ENCODE assay signal across 9 cellular contexts in genomic region chr22:50250249-50250554, GRCh38. TPM values are rescaled to one million over a fixed set of nuclear protein-coding genes. Genes with fewer than 3 reads are reported as not detected.
A peak's percentile ranks its signal among the peaks of the same experiment; 100 is the strongest.
DNase-seq lines count a peak whose midpoint lies in the region; ATAC-seq and TF ChIP-seq lines count a peak whose summit lies in the region.
"Had no signal": no experiment of that assay in that cellular context is flagged by ENCODE, and none has a peak within 500 bp of the region (broad histone marks: within the 10 kb centered on the region; RNA-seq: fewer than 3 reads in every experiment).

No MANE protein-coding gene starts in this region.

- H3K4me2 ChIP-seq in OCI-LY7 (ENCODE audit: low read length) (peak overlapping the region; percentile 94), parathyroid adenoma (ENCODE audit: low read length) (peak overlapping the region; percentile 80)

- peaks cover 65% of the 10 kb centered on the region for H3K36me3 Mint-ChIP-seq in Calu3 (ENCODE audit: insufficient read depth, unreplicated experiment)

- intact Hi-C loops in Calu3 (cut with micrococcal nuclease; ENCODE audit: unreplicated experiment): no loop called here
- intact Hi-C loops in OCI-LY7 (cut with micrococcal nuclease; ENCODE audit: unreplicated experiment): loop anchor here (5.0 kb wide), 3 partner anchors 92 to 372 kb away; partner anchors contain the start of genes CHKB and PPP6R2

- BruUV-seq in Calu3 (replicated peaks; lab: Mats Ljungman, UMichigan): TSS peak; percentile 29
- no TSS peak for BruUV-seq in OCI-LY7 (replicated peaks; lab: Mats Ljungman, UMichigan)

- DNase-seq in Calu3 (no peak), OCI-LY7 (ENCODE audit: low spot score) (no peak), epithelial cell of esophagus (ENCODE audit: low read depth) (no peak), SW 1271 (lab: John Stamatoyannopoulos, UW) (no peak)
- DNase-seq: NCI-H226 had no signal

- H3K9ac ChIP-seq in parathyroid adenoma: no peak overlapping the region

- H3K4me1 ChIP-seq in OCI-LY7 (ENCODE audit: insufficient read depth, low read length, poor library complexity, severe bottlenecking) (peaks cover 53% of the 10 kb centered on the region), parathyroid adenoma (peaks cover 4% of the 10 kb centered on the region)

- H3K36me3 ChIP-seq in OCI-LY7 (ENCODE audit: insufficient read depth, low read length): peaks cover 31% of the 10 kb centered on the region
- H3K36me3 ChIP-seq in parathyroid adenoma (ENCODE audit: control insufficient read depth, insufficient read depth, low read length): no peaks in the 10 kb centered on the region

- ATAC-seq in GM18861 (IDR thresholded peaks at IDR 0.05; ENCODE audit: unreplicated experiment) (no peak), GM21723 (IDR thresholded peaks at IDR 0.05; ENCODE audit: unreplicated experiment) (no peak), HG02970 (IDR thresholded peaks at IDR 0.05; ENCODE audit: low FRiP score, unreplicated experiment) (no peak)

- peaks cover 13% of the 10 kb centered on the region; the same call in 1 of the 2 replicates for H3K79me2 ChIP-seq in OCI-LY7 (ENCODE audit: insufficient read depth, low read depth, low read length)
- no peaks in the 10 kb centered on the region for H3K79me2 ChIP-seq in parathyroid adenoma

- TF ChIP-seq CTCF in Calu3 (IDR thresholded peaks at IDR 0.05; ENCODE audit: unreplicated experiment): no peak
- no peak for TF ChIP-seq CTCF in OCI-LY7 (conservative IDR thresholded peaks at IDR 0.05; ENCODE audit: low read length)
- no peak for TF ChIP-seq CTCF in epithelial cell of esophagus (IDR thresholded peaks at IDR 0.05; ENCODE audit: insufficient read depth, low read depth, low read length, missing control alignments)
- TF ChIP-seq CTCF in parathyroid adenoma (IDR thresholded peaks at IDR 0.05): no peak

- H3K9me3 ChIP-seq in OCI-LY7 (ENCODE audit: low read length): no peaks in the 10 kb centered on the region
- no peaks in the 10 kb centered on the region for H3K9me3 ChIP-seq in parathyroid adenoma (ENCODE audit: control insufficient read depth, low read length)

- no peaks in the 10 kb centered on the region for H3K9me2 ChIP-seq in OCI-LY7 (ENCODE audit: insufficient read depth, low read length)

- CTCF ChIA-PET in Calu3 (lab: Charles Lee) (interaction anchor here (0.6 to 1.9 kb wide), 4 partner anchors 22 to 262 kb away, joined by 3 to 6 read pairs (median 4); no protein-coding TSS in a partner anchor), OCI-LY7 (lab: Charles Lee; ENCODE audit: unreplicated experiment) (interaction anchor here (0.6 to 1.0 kb wide), 2 partner anchors 67 to 371 kb away, joined by 3 read pairs; no protein-coding TSS in a partner anchor)

- H3K27ac ChIP-seq in OCI-LY7 (ENCODE audit: low read depth, low read length, poor library complexity, severe bottlenecking): peak overlapping the region; percentile 62
- H3K27ac ChIP-seq in parathyroid adenoma: no peak overlapping the region

- no peaks in the 10 kb centered on the region for H3K9me3 Mint-ChIP-seq in Calu3 (ENCODE audit: low read depth, unreplicated experiment)

- no peaks in the 10 kb centered on the region for H4K20me1 ChIP-seq in OCI-LY7 (ENCODE audit: insufficient read depth, low read length)

- H3K27ac Mint-ChIP-seq in Calu3 (ENCODE audit: unreplicated experiment): no peak overlapping the region

- H2AFZ ChIP-seq in OCI-LY7 (ENCODE audit: low read length) (no peak overlapping the region), parathyroid adenoma (no peak overlapping the region)

- no peaks in the 10 kb centered on the region for H3K27me3 Mint-ChIP-seq in Calu3 (ENCODE audit: unreplicated experiment)

- H3K27me3 ChIP-seq in parathyroid adenoma (ENCODE audit: control insufficient read depth, insufficient read depth, low read length): no peaks in the 10 kb centered on the region

- POLR2A ChIA-PET in OCI-LY7 (lab: Charles Lee): no interaction called here

- H3K4me3 Mint-ChIP-seq in Calu3 (ENCODE audit: low read depth, unreplicated experiment): peak overlapping the region; percentile 70

- no peaks in the 10 kb centered on the region for H3K4me1 Mint-ChIP-seq in Calu3 (ENCODE audit: low read depth, unreplicated experiment)

- peak overlapping the region; percentile 81 for H3K4me3 ChIP-seq in OCI-LY7 (ENCODE audit: low read depth, low read length, poor library complexity, severe bottlenecking)
- peak overlapping the region; percentile 74 for H3K4me3 ChIP-seq in epithelial cell of esophagus (ENCODE audit: low read length)
- H3K4me3 ChIP-seq in parathyroid adenoma (ENCODE audit: low read depth, low read length): peak overlapping the region; percentile 67

RNA-seq across cellular contexts. Expression of gene HDAC10, which starts 0.9 kb away (rescaled TPM):
- total RNA-seq in Calu3 (2022) (52.9 and 69.2 TPM in 2 replicates), OCI-LY7 (2022) (74.6 and 74.9 TPM in 2 replicates)
- total RNA-seq in OCI-LY7 (2014; rRNA removed; shearing (Covaris generic)): 47.4 and 49.4 TPM in 2 replicates

RNA-seq across cellular contexts. Expression of gene TUBGCP6, which starts 5.4 kb away (rescaled TPM):
- 49.7 and 54.7 TPM in 2 replicates for total RNA-seq in Calu3 (2022)
- total RNA-seq in OCI-LY7 (2014; rRNA removed; shearing (Covaris generic)): 52.8 and 57.7 TPM in 2 replicates
- total RNA-seq in OCI-LY7 (2022): 63.2 and 68.8 TPM in 2 replicates

RNA-seq across cellular contexts. Expression of gene MAPK12, which starts 11.3 kb away (rescaled TPM):
- total RNA-seq in Calu3 (2022) (21.1 and 27.5 TPM in 2 replicates), OCI-LY7 (2022) (84.9 and 90.1 TPM in 2 replicates)
- total RNA-seq in OCI-LY7 (2014; rRNA removed; shearing (Covaris generic)): 90.8 and 93.6 TPM in 2 replicates

RNA-seq across cellular contexts. Expression of gene MAPK11, which starts 20.0 kb away (rescaled TPM):
- 14.3 and 23.7 TPM in 2 replicates for total RNA-seq in Calu3 (2022)
- 12.0 and 13.0 TPM in 2 replicates for total RNA-seq in OCI-LY7 (2014; rRNA removed; shearing (Covaris generic))
- 18.6 and 19.7 TPM in 2 replicates for total RNA-seq in OCI-LY7 (2022)

RNA-seq across cellular contexts. Expression of gene SELENOO, which starts 49.4 kb away (rescaled TPM):
- total RNA-seq in Calu3 (2022) (28.6 and 29.5 TPM in 2 replicates), OCI-LY7 (2022) (34.0 and 40.2 TPM in 2 replicates)
- total RNA-seq in OCI-LY7 (2014; rRNA removed; shearing (Covaris generic)): 43.7 and 44.2 TPM in 2 replicates
